Comparison of ENCODE assay signal across 19 cellular contexts in genomic region chr18:44627245-44627644, GRCh38. TPM values are rescaled to one million over a fixed set of nuclear protein-coding genes. Genes with fewer than 3 reads are reported as not detected.
DNase-seq lines count a peak whose midpoint lies in the region; ATAC-seq and TF ChIP-seq lines count a peak whose summit lies in the region.
"Had no signal": no experiment of that assay in that cellular context is flagged by ENCODE, and none has a peak within 500 bp of the region (broad histone marks: within the 10 kb centered on the region; RNA-seq: fewer than 3 reads in every experiment).

No MANE protein-coding gene starts in this region.

- H3K27ac ChIP-seq in ACC112 (ENCODE audit: low read depth, low read length), result peak overlapping the region; percentile 48
- H3K27ac ChIP-seq in brain microvascular endothelial cell, result no peak overlapping the region
- H3K27ac ChIP-seq: BLaER1 treated with 17β-estradiol and CSF1 and Interleukin-3, amounts not matched to agents 10 nM and 100 nM; gastrocnemius medialis; HL-60 had no signal

- no peak for ATAC-seq in activated CD4-positive, CD25-positive, alpha-beta regulatory T cell treated with anti-CD3 and anti-CD28 coated beads, Interleukin-2, amount 50 U/mL, for 24 hours
- ATAC-seq in GM18511 (IDR thresholded peaks at IDR 0.05; ENCODE audit: unreplicated experiment), result no peak
- ATAC-seq: gastrocnemius medialis; left colon; stimulated activated effector memory CD8-positive, alpha-beta T cell treated with anti-CD3 and anti-CD28 coated beads, Interleukin-12 subunit alpha, Interleukin-12 subunit beta, amount 100 ng/mL, for 72 hours had no signal

- H2AFZ ChIP-seq in ACC112 (ENCODE audit: low read length, unreplicated experiment), result peak overlapping the region; percentile 52

- in situ Hi-C loops in brain microvascular endothelial cell (cut with HindIII; ENCODE audit: low pct_ligation_motif_present, low sequenced_read_pairs), result no loop called here

- H3K4me1 ChIP-seq in ACC112 (ENCODE audit: control insufficient read depth, insufficient read depth, low read length, unreplicated experiment), result peaks cover 16% of the 10 kb centered on the region
- H3K4me1 ChIP-seq: gastrocnemius medialis had no signal

- H3K4me3 ChIP-seq in ACC112 (ENCODE audit: low read depth, low read length) (no peak overlapping the region), brain microvascular endothelial cell (ENCODE audit: low read depth, low read length) (no peak overlapping the region)
- H3K4me3 ChIP-seq: BLaER1 treated with 17β-estradiol and CSF1 and Interleukin-3, amounts not matched to agents 10 nM and 100 nM; gastrocnemius medialis had no signal

- H3K79me2 ChIP-seq in ACC112 (ENCODE audit: control insufficient read depth, insufficient read depth, low read length, unreplicated experiment), result no peaks in the 10 kb centered on the region

- no peaks in the 10 kb centered on the region for H3K27me3 ChIP-seq in ACC112 (ENCODE audit: insufficient read depth, low read length)
- no peaks in the 10 kb centered on the region for H3K27me3 ChIP-seq in brain microvascular endothelial cell (replicated peaks)
- H3K27me3 ChIP-seq: BLaER1 treated with 17β-estradiol and CSF1 and Interleukin-3, amounts not matched to agents 10 nM and 100 nM; gastrocnemius medialis had no signal

- no peak for TF ChIP-seq CTCF in brain microvascular endothelial cell (IDR thresholded peaks at IDR 0.05; ENCODE audit: low read depth, low read length, missing control alignments)

- DNase-seq in HT1080 (ENCODE audit: low read depth), result peak; percentile 74
- peak; percentile 44 for DNase-seq in brain microvascular endothelial cell
- peak; percentile 48 for DNase-seq in kidney glomerular epithelial cell (lab: John Stamatoyannopoulos, UW)
- DNase-seq in iPS-NIHi7 (ENCODE audit: extremely low spot score), result no peak
- no peak for DNase-seq in HuH-7 (ENCODE audit: low spot score)
- DNase-seq: activated CD4-positive, alpha-beta T cell treated with anti-CD3 and anti-CD28 coated beads, Interleukin-2, amount 50 U/mL, for 48 hours; activated effector memory CD4-positive, alpha-beta T cell treated with anti-CD3 and anti-CD28 coated beads, Interleukin-2, amount 50 U/mL, for 16 hours; gastrocnemius medialis; left colon; MM.1S; nucleus accumbens; stimulated activated CD4-positive, alpha-beta T cell treated with anti-CD3 and anti-CD28 coated beads, Interleukin-1b, Interleukin-23, amount 100 ng/mL, for 48 hours had no signal

- H3K36me3 ChIP-seq in ACC112 (ENCODE audit: insufficient read depth, low read length) (no peaks in the 10 kb centered on the region), brain microvascular endothelial cell (replicated peaks) (no peaks in the 10 kb centered on the region)
- H3K36me3 ChIP-seq: BLaER1 treated with 17β-estradiol and CSF1 and Interleukin-3, amounts not matched to agents 10 nM and 100 nM; gastrocnemius medialis had no signal

RNA-seq across cellular contexts. Expression of gene SETBP1, which starts 53.4 kb away (rescaled TPM):
- 2.1 and 2.7 TPM in 2 replicates for total RNA-seq in HT1080 (2014; rRNA removed; shearing (Covaris generic))
- polyA plus RNA-seq in HT1080 (2015; cell fraction: cytosol; rRNA removed), result 1.1 and 1.3 TPM in 2 replicates
- 1.5 and 2.3 TPM in 2 replicates for polyA plus RNA-seq in HT1080 (2015; cell fraction: nucleus; rRNA removed)
- total RNA-seq: G401 had no signal

Comparison
In these comparisons a context has a peak if more than half of its experiments do, and no peak if none do; other contexts are left out.
1. DNase-seq: peak in HT1080 (single experiment), brain microvascular endothelial cell (single experiment) and kidney glomerular epithelial cell (single experiment); none in iPS-NIHi7 (single experiment) and HuH-7 (single experiment).